Comparison of ENCODE assay signal across 9 cellular contexts in the genomic region with DNA sequence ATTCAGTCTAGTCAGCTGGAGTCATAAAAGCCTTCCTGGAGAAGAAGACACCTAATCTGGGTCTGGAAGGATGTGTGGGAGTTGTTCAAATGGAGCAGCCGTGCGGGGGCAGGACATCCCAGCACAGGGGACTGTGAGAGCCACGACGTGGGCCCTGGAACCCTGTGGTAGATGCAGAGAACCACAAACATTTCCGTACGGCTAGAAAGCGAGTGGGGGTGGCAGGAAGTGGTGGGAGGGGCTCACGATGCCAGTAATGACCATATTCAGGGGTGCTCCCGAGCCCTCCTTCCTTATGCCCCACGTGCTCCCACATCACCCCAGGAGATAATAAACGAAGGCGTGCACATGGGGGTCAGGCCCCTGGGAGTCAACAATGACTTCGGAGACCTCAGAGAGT. TPM values are rescaled to one million over a fixed set of nuclear protein-coding genes. Genes with fewer than 3 reads are reported as not detected.
DNase-seq lines count a peak whose midpoint lies in the region; ATAC-seq, FAIRE-seq and TF ChIP-seq lines count a peak whose summit lies in the region.
"Had no signal": no experiment of that assay in that cellular context is flagged by ENCODE, and none has a peak within 500 bp of the region (broad histone marks: within the 10 kb centered on the region; RNA-seq: fewer than 3 reads in every experiment).

No MANE protein-coding gene starts in this region.

- FAIRE-seq in D721Med (lab: Jason Lieb, UNC), result no peak

- no peak for ATAC-seq in HG03342 (IDR thresholded peaks at IDR 0.05; ENCODE audit: unreplicated experiment)
- ATAC-seq: HCT116 had no signal

- peaks cover 39% of the 10 kb centered on the region for H3K4me1 Mint-ChIP-seq in endothelial cell (ENCODE audit: unreplicated experiment)

- DNase-seq in CMK (ENCODE audit: low read depth) (peak; percentile 74), left kidney (ENCODE audit: low read depth, low spot score) (peak; percentile 97), D721Med (ENCODE audit: insufficient read length, low spot score) (no peak), endothelial cell (ENCODE audit: low spot score) (no peak)
- peak; percentile 76 for DNase-seq in Jurkat, Clone E6-1 (ENCODE audit: low read depth, low spot score)
- DNase-seq in activated T-cell treated with anti-CD3 and anti-CD28 coated beads, Interleukin-2, amount 50 U/mL, for 1 hour, result peak; percentile 67
- DNase-seq in stimulated activated CD8-positive, alpha-beta memory T cell treated with anti-CD3 and anti-CD28 coated beads, Interleukin-4, amount 100 ng/mL, for 48 hours, result peak; percentile 89

- H3K4me3 Mint-ChIP-seq in endothelial cell (ENCODE audit: unreplicated experiment), result no peak overlapping the region

- TF ChIP-seq CTCF in D721Med (IDR thresholded peaks at IDR 0.05; ENCODE audit: insufficient read depth, missing control alignments), result no peak
- TF ChIP-seq CTCF in endothelial cell (IDR thresholded peaks at IDR 0.05; ENCODE audit: unreplicated experiment), result no peak

- H3K27ac Mint-ChIP-seq in endothelial cell (ENCODE audit: unreplicated experiment), result no peak overlapping the region

- H3K36me3 Mint-ChIP-seq in endothelial cell (ENCODE audit: low read depth, unreplicated experiment), result no peaks in the 10 kb centered on the region

- no peaks in the 10 kb centered on the region for H3K9me3 Mint-ChIP-seq in endothelial cell (ENCODE audit: unreplicated experiment)

- H3K27me3 Mint-ChIP-seq in endothelial cell (ENCODE audit: unreplicated experiment), result peaks cover 5% of the 10 kb centered on the region

- H3K4me3 ChIP-seq in Jurkat, Clone E6-1 (ENCODE audit: low read length), result peak overlapping the region; percentile 1; the same call in 1 of the 2 replicates

RNA-seq across cellular contexts. Expression of a gene that starts 21.0 kb away (rescaled TPM):
- 0.59 TPM for polyA plus RNA-seq in Jurkat, Clone E6-1 (2012; ENCODE audit: insufficient read depth, insufficient read length)
- 1.6 TPM for total RNA-seq in endothelial cell (ENCODE audit: unreplicated experiment)

RNA-seq across cellular contexts. Expression of a gene that starts 52.1 kb away (rescaled TPM):
- polyA plus RNA-seq in Jurkat, Clone E6-1 (2012; ENCODE audit: insufficient read depth, insufficient read length), result not detected
- 0.36 TPM for total RNA-seq in endothelial cell (ENCODE audit: unreplicated experiment)

Comparison
In these comparisons a context has a peak if more than half of its experiments do, and no peak if none do; other contexts are left out.
1. DNase-seq: peak in CMK (single experiment), Jurkat, Clone E6-1 (single experiment), activated T-cell treated with anti-CD3 and anti-CD28 coated beads, Interleukin-2, amount 50 U/mL, for 1 hour (single experiment), left kidney (single experiment) and stimulated activated CD8-positive, alpha-beta memory T cell treated with anti-CD3 and anti-CD28 coated beads, Interleukin-4, amount 100 ng/mL, for 48 hours (single experiment); none in D721Med (single experiment) and endothelial cell (single experiment).